ENCODE assay signal across 8 cellular contexts in genomic region chr3:46078712-46079400, GRCh38. TPM values are rescaled to one million over a fixed set of nuclear protein-coding genes. Genes with fewer than 3 reads are reported as not detected.
A peak's percentile ranks its signal among the peaks of the same experiment; 100 is the strongest.
DNase-seq lines count a peak whose midpoint lies in the region; TF ChIP-seq lines count a peak whose summit lies in the region.

No MANE protein-coding gene starts in this region.

- no peaks in the 10 kb centered on the region for H3K36me3 ChIP-seq in OCI-LY1 (ENCODE audit: insufficient read depth, low read length)

- DNase-seq in AG09319 (ENCODE audit: extremely low read depth, low read depth) (peak; percentile 87), GM19240 (ENCODE audit: insufficient read length, low spot score) (peak; percentile 61), epithelial cell of esophagus (ENCODE audit: low read depth) (peak; percentile 94), myocyte (ENCODE audit: low read depth) (peak; percentile 95)
- DNase-seq in activated CD8-positive, alpha-beta memory T cell treated with anti-CD3 and anti-CD28 coated beads, Interleukin-2, amount 50 U/mL, for 1 hour (ENCODE audit: extremely low read depth): peak; percentile 85
- peak; percentile 96 for DNase-seq in stimulated activated CD8-positive, alpha-beta memory T cell treated with anti-CD3 and anti-CD28 coated beads, Interleukin-4, amount 100 ng/mL, for 48 hours

- H3K9me2 ChIP-seq in OCI-LY1 (ENCODE audit: low read depth, low read length): no peaks in the 10 kb centered on the region

- H3F3A ChIP-seq in OCI-LY1 (ENCODE audit: insufficient read depth, low read length): no peaks in the 10 kb centered on the region

- no peaks in the 10 kb centered on the region for H3K4me1 ChIP-seq in OCI-LY1 (ENCODE audit: insufficient read depth, low read length, severe bottlenecking)

- H2AFZ ChIP-seq in OCI-LY1 (ENCODE audit: low read length): no peak overlapping the region

- TF ChIP-seq EP300 in Ishikawa (IDR thresholded peaks at IDR 0.05; ENCODE audit: borderline replicate concordance): no peak

- H4K20me1 ChIP-seq in OCI-LY1 (ENCODE audit: insufficient read depth, low read length): no peaks in the 10 kb centered on the region

- H3K4me2 ChIP-seq in OCI-LY1 (ENCODE audit: low read length): no peak overlapping the region

- no peaks in the 10 kb centered on the region for H3K79me2 ChIP-seq in OCI-LY1 (ENCODE audit: insufficient read depth, low read length)

- no peak overlapping the region for H3K9ac ChIP-seq in OCI-LY1 (ENCODE audit: low read length)

- no peaks in the 10 kb centered on the region for H3K27me3 ChIP-seq in OCI-LY1 (ENCODE audit: insufficient read depth, low read length)

- TF ChIP-seq CTCF in AG09319 (IDR thresholded peaks at IDR 0.05; ENCODE audit: low read depth, low read length) (peak; percentile 98), OCI-LY1 (IDR thresholded peaks at IDR 0.05; ENCODE audit: low read length) (peak; percentile 100), epithelial cell of esophagus (IDR thresholded peaks at IDR 0.05; ENCODE audit: insufficient read depth, low read depth, low read length, missing control alignments) (peak; percentile 99)

- no peaks in the 10 kb centered on the region for H3K9me3 ChIP-seq in OCI-LY1 (ENCODE audit: low read length)

- no peak overlapping the region for H3K4me3 ChIP-seq in OCI-LY1 (ENCODE audit: low read depth, low read length, poor library complexity, severe bottlenecking)
- H3K4me3 ChIP-seq in epithelial cell of esophagus (ENCODE audit: low read length): no peak overlapping the region

- TF ChIP-seq RAD21 in Ishikawa (IDR thresholded peaks at IDR 0.05; ENCODE audit: low read depth): peak; percentile 99

- no peak overlapping the region for H3K27ac ChIP-seq in OCI-LY1 (ENCODE audit: low read depth, low read length, poor library complexity, severe bottlenecking)

TF ChIP-seq in Ishikawa, 13 proteins besides CTCF, POLR2A, EP300 and RAD21:
- no peak for TF ChIP-seq FOXM1 (IDR thresholded peaks at IDR 0.05; ENCODE audit: borderline replicate concordance, low read depth)
- no peak for TF ChIP-seq CREB1 (IDR thresholded peaks at IDR 0.05; ENCODE audit: low read depth)
- TF ChIP-seq TAF1 (IDR thresholded peaks at IDR 0.05; ENCODE audit: low read depth): no peak
- no peak for TF ChIP-seq NFIC (IDR thresholded peaks at IDR 0.05)
- no peak for TF ChIP-seq TCF12 (IDR thresholded peaks at IDR 0.05; ENCODE audit: low read depth)
- no peak for TF ChIP-seq TEAD4 (IDR thresholded peaks at IDR 0.05)
- no peak for TF ChIP-seq CEBPB (IDR thresholded peaks at IDR 0.05)
- no peak for TF ChIP-seq YY1 (IDR thresholded peaks at IDR 0.05; ENCODE audit: low read depth)
- TF ChIP-seq EGR1 (IDR thresholded peaks at IDR 0.05): no peak
- TF ChIP-seq, protein P1, sequence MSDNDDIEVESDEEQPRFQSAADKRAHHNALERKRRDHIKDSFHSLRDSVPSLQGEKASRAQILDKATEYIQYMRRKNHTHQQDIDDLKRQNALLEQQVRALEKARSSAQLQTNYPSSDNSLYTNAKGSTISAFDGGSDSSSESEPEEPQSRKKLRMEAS (IDR thresholded peaks at IDR 0.05): no peak
- TF ChIP-seq, protein P2, sequence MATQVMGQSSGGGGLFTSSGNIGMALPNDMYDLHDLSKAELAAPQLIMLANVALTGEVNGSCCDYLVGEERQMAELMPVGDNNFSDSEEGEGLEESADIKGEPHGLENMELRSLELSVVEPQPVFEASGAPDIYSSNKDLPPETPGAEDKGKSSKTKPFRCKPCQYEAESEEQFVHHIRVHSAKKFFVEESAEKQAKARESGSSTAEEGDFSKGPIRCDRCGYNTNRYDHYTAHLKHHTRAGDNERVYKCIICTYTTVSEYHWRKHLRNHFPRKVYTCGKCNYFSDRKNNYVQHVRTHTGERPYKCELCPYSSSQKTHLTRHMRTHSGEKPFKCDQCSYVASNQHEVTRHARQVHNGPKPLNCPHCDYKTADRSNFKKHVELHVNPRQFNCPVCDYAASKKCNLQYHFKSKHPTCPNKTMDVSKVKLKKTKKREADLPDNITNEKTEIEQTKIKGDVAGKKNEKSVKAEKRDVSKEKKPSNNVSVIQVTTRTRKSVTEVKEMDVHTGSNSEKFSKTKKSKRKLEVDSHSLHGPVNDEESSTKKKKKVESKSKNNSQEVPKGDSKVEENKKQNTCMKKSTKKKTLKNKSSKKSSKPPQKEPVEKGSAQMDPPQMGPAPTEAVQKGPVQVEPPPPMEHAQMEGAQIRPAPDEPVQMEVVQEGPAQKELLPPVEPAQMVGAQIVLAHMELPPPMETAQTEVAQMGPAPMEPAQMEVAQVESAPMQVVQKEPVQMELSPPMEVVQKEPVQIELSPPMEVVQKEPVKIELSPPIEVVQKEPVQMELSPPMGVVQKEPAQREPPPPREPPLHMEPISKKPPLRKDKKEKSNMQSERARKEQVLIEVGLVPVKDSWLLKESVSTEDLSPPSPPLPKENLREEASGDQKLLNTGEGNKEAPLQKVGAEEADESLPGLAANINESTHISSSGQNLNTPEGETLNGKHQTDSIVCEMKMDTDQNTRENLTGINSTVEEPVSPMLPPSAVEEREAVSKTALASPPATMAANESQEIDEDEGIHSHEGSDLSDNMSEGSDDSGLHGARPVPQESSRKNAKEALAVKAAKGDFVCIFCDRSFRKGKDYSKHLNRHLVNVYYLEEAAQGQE (IDR thresholded peaks at IDR 0.05; ENCODE audit: low read depth): no peak
- TF ChIP-seq ZBTB7A (IDR thresholded peaks at IDR 0.05; ENCODE audit: low read depth): no peak
- TF ChIP-seq, protein P3, sequence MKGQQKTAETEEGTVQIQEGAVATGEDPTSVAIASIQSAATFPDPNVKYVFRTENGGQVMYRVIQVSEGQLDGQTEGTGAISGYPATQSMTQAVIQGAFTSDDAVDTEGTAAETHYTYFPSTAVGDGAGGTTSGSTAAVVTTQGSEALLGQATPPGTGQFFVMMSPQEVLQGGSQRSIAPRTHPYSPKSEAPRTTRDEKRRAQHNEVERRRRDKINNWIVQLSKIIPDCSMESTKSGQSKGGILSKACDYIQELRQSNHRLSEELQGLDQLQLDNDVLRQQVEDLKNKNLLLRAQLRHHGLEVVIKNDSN (IDR thresholded peaks at IDR 0.05): no peak

RNA-seq across cellular contexts. Expression of gene XCR1, which starts 51.6 kb away (rescaled TPM):
- not detected in 2 replicates for total RNA-seq in myocyte
- not detected for polyA plus RNA-seq in myocyte (2012)
